In the genomic region with DNA sequence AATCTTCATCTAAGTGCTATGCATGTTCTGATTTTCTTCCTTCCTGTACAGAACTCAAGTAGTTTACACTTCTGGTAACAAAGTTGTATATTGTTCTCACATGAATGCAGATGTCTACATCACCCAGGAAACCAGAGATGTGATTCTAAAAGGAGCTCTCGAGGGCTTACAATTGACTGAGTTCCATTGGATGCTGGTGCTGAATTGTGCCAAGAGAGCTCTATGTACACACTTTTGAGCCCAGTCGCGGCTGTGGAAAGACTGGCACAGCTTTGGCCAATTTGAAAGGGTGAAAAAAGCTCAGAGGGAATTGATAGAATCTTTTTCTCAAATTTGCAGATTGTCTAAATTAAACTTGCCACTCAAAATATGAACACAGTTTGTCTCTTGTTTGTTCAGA, we compare ENCODE assay signal across 1 cellular context.
TF ChIP-seq lines count a peak whose summit lies in the region.

No MANE protein-coding gene starts in this region.

TF ChIP-seq in WTC11, 78 proteins besides CTCF, POLR2A, EP300 and RAD21 (continued from another document):
- TF ChIP-seq, protein P1, sequence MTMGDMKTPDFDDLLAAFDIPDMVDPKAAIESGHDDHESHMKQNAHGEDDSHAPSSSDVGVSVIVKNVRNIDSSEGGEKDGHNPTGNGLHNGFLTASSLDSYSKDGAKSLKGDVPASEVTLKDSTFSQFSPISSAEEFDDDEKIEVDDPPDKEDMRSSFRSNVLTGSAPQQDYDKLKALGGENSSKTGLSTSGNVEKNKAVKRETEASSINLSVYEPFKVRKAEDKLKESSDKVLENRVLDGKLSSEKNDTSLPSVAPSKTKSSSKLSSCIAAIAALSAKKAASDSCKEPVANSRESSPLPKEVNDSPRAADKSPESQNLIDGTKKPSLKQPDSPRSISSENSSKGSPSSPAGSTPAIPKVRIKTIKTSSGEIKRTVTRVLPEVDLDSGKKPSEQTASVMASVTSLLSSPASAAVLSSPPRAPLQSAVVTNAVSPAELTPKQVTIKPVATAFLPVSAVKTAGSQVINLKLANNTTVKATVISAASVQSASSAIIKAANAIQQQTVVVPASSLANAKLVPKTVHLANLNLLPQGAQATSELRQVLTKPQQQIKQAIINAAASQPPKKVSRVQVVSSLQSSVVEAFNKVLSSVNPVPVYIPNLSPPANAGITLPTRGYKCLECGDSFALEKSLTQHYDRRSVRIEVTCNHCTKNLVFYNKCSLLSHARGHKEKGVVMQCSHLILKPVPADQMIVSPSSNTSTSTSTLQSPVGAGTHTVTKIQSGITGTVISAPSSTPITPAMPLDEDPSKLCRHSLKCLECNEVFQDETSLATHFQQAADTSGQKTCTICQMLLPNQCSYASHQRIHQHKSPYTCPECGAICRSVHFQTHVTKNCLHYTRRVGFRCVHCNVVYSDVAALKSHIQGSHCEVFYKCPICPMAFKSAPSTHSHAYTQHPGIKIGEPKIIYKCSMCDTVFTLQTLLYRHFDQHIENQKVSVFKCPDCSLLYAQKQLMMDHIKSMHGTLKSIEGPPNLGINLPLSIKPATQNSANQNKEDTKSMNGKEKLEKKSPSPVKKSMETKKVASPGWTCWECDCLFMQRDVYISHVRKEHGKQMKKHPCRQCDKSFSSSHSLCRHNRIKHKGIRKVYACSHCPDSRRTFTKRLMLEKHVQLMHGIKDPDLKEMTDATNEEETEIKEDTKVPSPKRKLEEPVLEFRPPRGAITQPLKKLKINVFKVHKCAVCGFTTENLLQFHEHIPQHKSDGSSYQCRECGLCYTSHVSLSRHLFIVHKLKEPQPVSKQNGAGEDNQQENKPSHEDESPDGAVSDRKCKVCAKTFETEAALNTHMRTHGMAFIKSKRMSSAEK (CRISPR knock-in tag; IDR thresholded peaks at IDR 0.05; ENCODE audit: borderline replicate concordance) = no peak
- TF ChIP-seq, protein P2, sequence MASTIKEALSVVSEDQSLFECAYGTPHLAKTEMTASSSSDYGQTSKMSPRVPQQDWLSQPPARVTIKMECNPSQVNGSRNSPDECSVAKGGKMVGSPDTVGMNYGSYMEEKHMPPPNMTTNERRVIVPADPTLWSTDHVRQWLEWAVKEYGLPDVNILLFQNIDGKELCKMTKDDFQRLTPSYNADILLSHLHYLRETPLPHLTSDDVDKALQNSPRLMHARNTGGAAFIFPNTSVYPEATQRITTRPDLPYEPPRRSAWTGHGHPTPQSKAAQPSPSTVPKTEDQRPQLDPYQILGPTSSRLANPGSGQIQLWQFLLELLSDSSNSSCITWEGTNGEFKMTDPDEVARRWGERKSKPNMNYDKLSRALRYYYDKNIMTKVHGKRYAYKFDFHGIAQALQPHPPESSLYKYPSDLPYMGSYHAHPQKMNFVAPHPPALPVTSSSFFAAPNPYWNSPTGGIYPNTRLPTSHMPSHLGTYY (CRISPR knock-in tag; IDR thresholded peaks at IDR 0.05) = no peak
- TF ChIP-seq ZNF121 (CRISPR knock-in tag; IDR thresholded peaks at IDR 0.05) (no peak), OVOL2 (CRISPR knock-in tag; IDR thresholded peaks at IDR 0.05; ENCODE audit: borderline replicate concordance) (no peak), ZNF232 (CRISPR knock-in tag; IDR thresholded peaks at IDR 0.05) (no peak), NR1H2 (CRISPR knock-in tag; IDR thresholded peaks at IDR 0.05) (no peak)
- TF ChIP-seq, protein P3, sequence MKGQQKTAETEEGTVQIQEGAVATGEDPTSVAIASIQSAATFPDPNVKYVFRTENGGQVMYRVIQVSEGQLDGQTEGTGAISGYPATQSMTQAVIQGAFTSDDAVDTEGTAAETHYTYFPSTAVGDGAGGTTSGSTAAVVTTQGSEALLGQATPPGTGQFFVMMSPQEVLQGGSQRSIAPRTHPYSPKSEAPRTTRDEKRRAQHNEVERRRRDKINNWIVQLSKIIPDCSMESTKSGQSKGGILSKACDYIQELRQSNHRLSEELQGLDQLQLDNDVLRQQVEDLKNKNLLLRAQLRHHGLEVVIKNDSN (CRISPR knock-in tag; IDR thresholded peaks at IDR 0.05) = no peak
